9 cellular contexts compared by ENCODE assay signal in genomic region chr9:14314424-14314928, GRCh38. TPM values are rescaled to one million over a fixed set of nuclear protein-coding genes. Genes with fewer than 3 reads are reported as not detected.
DNase-seq lines count a peak whose midpoint lies in the region; ATAC-seq, FAIRE-seq and TF ChIP-seq lines count a peak whose summit lies in the region.
"Had no signal": no experiment of that assay in that cellular context is flagged by ENCODE, and none has a peak within 500 bp of the region (broad histone marks: within the 10 kb centered on the region; RNA-seq: fewer than 3 reads in every experiment).

No MANE protein-coding gene starts in this region.

- peak overlapping the region; percentile 46 for H3K4me3 ChIP-seq in IMR-90 (ENCODE audit: insufficient read depth, low read depth, low read length)
- peak overlapping the region; percentile 61 to 87 (median 85) for H3K4me3 ChIP-seq in endothelial cell of umbilical vein (replicated peaks in 1 of 3; ENCODE audit: insufficient read depth in 1 of 3, low read depth in 1 of 3, low read length in 3 of 3)
- H3K4me3 ChIP-seq in mesenchymal stem cell (ENCODE audit: insufficient read depth in 1 of 2, low read depth in 1 of 2, low read length in 2 of 2): peak overlapping the region; percentile 77 to 81
- peak overlapping the region; percentile 66 to 85 (median 76) for H3K4me3 ChIP-seq in thyroid gland (replicated peaks in 1 of 3)
- H3K4me3 ChIP-seq: BLaER1 had no signal

- H4K8ac ChIP-seq in IMR-90 (ENCODE audit: low read depth in 2 of 2, low read length in 2 of 2) (no peak overlapping the region), mesenchymal stem cell (ENCODE audit: low read length) (no peak overlapping the region)

- no peaks in the 10 kb centered on the region for H3K9me1 ChIP-seq in IMR-90 (ENCODE audit: insufficient read depth, low read length)
- no peaks in the 10 kb centered on the region for H3K9me1 ChIP-seq in endothelial cell of umbilical vein (replicated peaks; ENCODE audit: control insufficient read depth, extremely low read depth, insufficient read depth, low read length)

- H4K91ac ChIP-seq in IMR-90 (ENCODE audit: insufficient read depth, low read depth, low read length) (no peak overlapping the region), mesenchymal stem cell (ENCODE audit: low read length) (peak overlapping the region; percentile 61)

- H2BK5ac ChIP-seq in IMR-90 (ENCODE audit: low read depth, low read length, poor library complexity, severe bottlenecking): no peak overlapping the region
- peak overlapping the region; percentile 97 for H2BK5ac ChIP-seq in mesenchymal stem cell (ENCODE audit: low read depth, low read length, poor library complexity, severe bottlenecking)

- CTCF ChIA-PET in IMR-90 (lab: Yijun Ruan, JAX) (interaction anchor here (0.6 kb wide), 1 partner anchor 26 kb away, joined by 3 read pairs; no protein-coding TSS in a partner anchor), endothelial cell of umbilical vein (lab: Charles Lee) (interaction anchor here (0.6 to 1.1 kb wide), 5 partner anchors 33 to 963 kb away, joined by 3 to 6 read pairs (median 4); no protein-coding TSS in a partner anchor)

- intact Hi-C loops in IMR-90 (cut with micrococcal nuclease) (loop anchor here (10.0 kb wide), 1 partner anchor 380 kb away; no protein-coding TSS in a partner anchor), endothelial cell of umbilical vein (cut with micrococcal nuclease) (loop anchor here (1.0 to 10.0 kb wide), 9 partner anchors 8 to 1106 kb away; no protein-coding TSS in a partner anchor), thyroid gland (cut with DNase I) (loop anchor here (5.0 to 10.0 kb wide), 3 partner anchors 33 to 290 kb away; no protein-coding TSS in a partner anchor)

- peak; percentile 78 for DNase-seq in NCI-H1092 (lab: John Stamatoyannopoulos, UW)
- no peak for DNase-seq in NCI-H1092 treated with DMSO at 0.1 percent for 48 hours (lab: John Stamatoyannopoulos, UW)
- DNase-seq in IMR-90: peak; percentile 66
- peak; percentile 65 for DNase-seq in SW480 (ENCODE audit: low spot score)
- peak; percentile 87 for DNase-seq in endothelial cell of umbilical vein (ENCODE audit: low read depth, low spot score)
- peak; percentile 64 for DNase-seq in mesenchymal stem cell
- DNase-seq in thyroid gland: peak; percentile 86 to 90

- H3K18ac ChIP-seq in IMR-90 (ENCODE audit: low read depth, low read length): no peak overlapping the region
- H3K18ac ChIP-seq in mesenchymal stem cell (ENCODE audit: low read depth in 1 of 2, low read length in 2 of 2): peak overlapping the region in 1 of 2 experiments; percentile 79

- peaks cover 65% of the 10 kb centered on the region for H3K79me2 ChIP-seq in endothelial cell of umbilical vein (ENCODE audit: control insufficient read depth, insufficient read depth, low read length)

- H3K14ac ChIP-seq in IMR-90 (replicated peaks; ENCODE audit: low read depth, low read length) (no peak overlapping the region), mesenchymal stem cell (ENCODE audit: low read length in 2 of 2) (no peak overlapping the region)

- ATAC-seq in IMR-90 (ENCODE audit: low read depth): peak; percentile 13
- no peak for ATAC-seq in GM18858 (IDR thresholded peaks at IDR 0.05; ENCODE audit: unreplicated experiment)

- H3K9ac ChIP-seq in IMR-90 (ENCODE audit: low read depth, low read length): no peak overlapping the region
- peak overlapping the region; percentile 97 for H3K9ac ChIP-seq in endothelial cell of umbilical vein (replicated peaks; ENCODE audit: extremely low read depth, insufficient read depth, low read length)
- peak overlapping the region; percentile 93 for H3K9ac ChIP-seq in mesenchymal stem cell (ENCODE audit: low read length)
- H3K9ac ChIP-seq: BLaER1 had no signal

- H3K4me2 ChIP-seq in IMR-90 (ENCODE audit: low read depth, low read length) (peak overlapping the region; percentile 50; the same call in 1 of the 2 replicates), endothelial cell of umbilical vein (ENCODE audit: insufficient read depth, low read length) (peak overlapping the region; percentile 93), mesenchymal stem cell (ENCODE audit: low read length, poor library complexity, severe bottlenecking) (peak overlapping the region; percentile 91)
- H3K4me2 ChIP-seq: BLaER1 had no signal

- H4K20me1 ChIP-seq in IMR-90 (ENCODE audit: insufficient read depth, low read length): no peaks in the 10 kb centered on the region
- H4K20me1 ChIP-seq in endothelial cell of umbilical vein (replicated peaks; ENCODE audit: control insufficient read depth, extremely low read depth, insufficient read depth, low read length): peaks cover 6% of the 10 kb centered on the region
- H4K20me1 ChIP-seq: BLaER1 had no signal

- H2AK9ac ChIP-seq in IMR-90 (replicated peaks; ENCODE audit: low read depth, low read length, poor library complexity): no peak overlapping the region

- POLR2A ChIA-PET in IMR-90 (lab: Charles Lee; ENCODE audit: unreplicated experiment) (no interaction called here), endothelial cell of umbilical vein (lab: Charles Lee) (interaction anchor here (0.6 to 1.4 kb wide), 8 partner anchors 12 to 113 kb away, joined by 3 to 12 read pairs (median 4); no protein-coding TSS in a partner anchor)

- no peak for TF ChIP-seq RAD21 in IMR-90 (IDR thresholded peaks at IDR 0.05; ENCODE audit: low read length)

- WGBS in IMR-90 (ENCODE audit: extremely low coverage in 2 of 2, insufficient read length in 1 of 2), 2 experiments: no CpG with 5 or more reads among the region's 21 CpGs
- 0% methylated on average over 21 of the region's 21 CpGs for WGBS in mesenchymal stem cell
- WGBS in thyroid gland, 2 donors: 1% methylated on average over 21 of the region's 21 CpGs

- no peak overlapping the region for H2BK20ac ChIP-seq in IMR-90 (ENCODE audit: low read depth, low read length)

- H3K27ac ChIP-seq in IMR-90 (ENCODE audit: insufficient read depth, low read length) (no peak overlapping the region), endothelial cell of umbilical vein (ENCODE audit: insufficient read depth, low read depth, low read length) (peak overlapping the region; percentile 96), mesenchymal stem cell (ENCODE audit: low read length, poor library complexity, severe bottlenecking) (peak overlapping the region; percentile 99), thyroid gland (peak overlapping the region; percentile 98 to 100 (median 98))
- H3K27ac ChIP-seq: BLaER1 had no signal

- H3K23ac ChIP-seq in IMR-90 (ENCODE audit: low read depth, low read length) (no peak overlapping the region), mesenchymal stem cell (ENCODE audit: low read length in 2 of 2) (no peak overlapping the region)

- TF ChIP-seq CTCF in IMR-90 (conservative IDR thresholded peaks at IDR 0.05; ENCODE audit: low read depth, low read length): no peak
- no peak for TF ChIP-seq CTCF in endothelial cell of umbilical vein (IDR thresholded peaks at IDR 0.05; ENCODE audit: extremely low read depth in 1 of 2, insufficient read depth in 1 of 2, low read depth in 1 of 2, low read length in 2 of 2)
- TF ChIP-seq CTCF in thyroid gland (IDR thresholded peaks at IDR 0.05): no peak

- H2AK5ac ChIP-seq in IMR-90 (ENCODE audit: low read depth, low read length) (no peak overlapping the region), mesenchymal stem cell (ENCODE audit: low read length, severe bottlenecking) (no peak overlapping the region)

- H3K36me3 ChIP-seq in IMR-90 (ENCODE audit: control insufficient read depth, insufficient read depth, low read length): no peaks in the 10 kb centered on the region
- H3K36me3 ChIP-seq in endothelial cell of umbilical vein (ENCODE audit: control insufficient read depth in 2 of 2, extremely low read depth in 1 of 2, insufficient read depth in 2 of 2, low read length in 2 of 2): no peaks in the 10 kb centered on the region
- no peaks in the 10 kb centered on the region for H3K36me3 ChIP-seq in mesenchymal stem cell (ENCODE audit: control insufficient read depth in 1 of 2, insufficient read depth in 2 of 2, low read depth in 1 of 2, low read length in 2 of 2)
- no peaks in the 10 kb centered on the region for H3K36me3 ChIP-seq in thyroid gland
- H3K36me3 ChIP-seq: BLaER1 had no signal

- H2BK120ac ChIP-seq in IMR-90 (ENCODE audit: low read depth, low read length): no peak overlapping the region
- peak overlapping the region; percentile 79 for H2BK120ac ChIP-seq in mesenchymal stem cell (ENCODE audit: low read depth, low read length)

- in situ Hi-C loops in IMR-90 (cut with MboI; ENCODE audit: low sequenced_read_pairs): no loop called here

- no peak overlapping the region for H2BK12ac ChIP-seq in mesenchymal stem cell (ENCODE audit: low read length in 2 of 2)

- no peak for TF ChIP-seq POLR2A in IMR-90 (IDR thresholded peaks at IDR 0.05; ENCODE audit: low read depth, low read length)
- TF ChIP-seq POLR2A in endothelial cell of umbilical vein (IDR thresholded peaks at IDR 0.05; ENCODE audit: low read depth, low read length): peak; percentile 80
- peak; percentile 44 to 82 for TF ChIP-seq POLR2A in thyroid gland (IDR thresholded peaks at IDR 0.05)

- H3K56ac ChIP-seq in IMR-90 (ENCODE audit: extremely low read depth, insufficient read depth, low read length): no peak overlapping the region

- H3K4me1 ChIP-seq in IMR-90 (ENCODE audit: control insufficient read depth, insufficient read depth, low read length): no peaks in the 10 kb centered on the region; the same call in 1 of the 2 replicates
- H3K4me1 ChIP-seq in endothelial cell of umbilical vein (ENCODE audit: control insufficient read depth, extremely low read depth, insufficient read depth, low read length): peaks cover 55% of the 10 kb centered on the region
- peaks cover 2% of the 10 kb centered on the region for H3K4me1 ChIP-seq in mesenchymal stem cell (ENCODE audit: control insufficient read depth, insufficient read depth, low read depth, low read length)
- H3K4me1 ChIP-seq in thyroid gland: peaks cover 16 to 31% of the 10 kb centered on the region in 2 donors

- no peak overlapping the region for H4K5ac ChIP-seq in IMR-90 (ENCODE audit: low read depth, low read length)

- no peak overlapping the region for H3K4ac ChIP-seq in IMR-90 (ENCODE audit: low read depth, low read length)
- H3K4ac ChIP-seq in mesenchymal stem cell (ENCODE audit: low read depth in 1 of 2, low read length in 2 of 2): peak overlapping the region in 1 of 2 experiments; percentile 51

- dilution Hi-C loops in IMR-90 (cut with HindIII; ENCODE audit: low sequenced_read_pairs, unreplicated experiment) (no loop called here), endothelial cell of umbilical vein (cut with MboI; ENCODE audit: extremely low pct_ligation_motif_present, low sequenced_read_pairs) (no loop called here)

- BruUV-seq in IMR-90 (replicated peaks; lab: Mats Ljungman, UMichigan) (no TSS peak), endothelial cell of umbilical vein (replicated peaks; lab: Mats Ljungman, UMichigan) (no TSS peak)

- H2AFZ ChIP-seq in IMR-90 (replicated peaks; ENCODE audit: low read length, poor library complexity) (peak overlapping the region; percentile 70), endothelial cell of umbilical vein (ENCODE audit: low read depth, low read length) (no peak overlapping the region), mesenchymal stem cell (ENCODE audit: low read depth, low read length) (peak overlapping the region; percentile 85)

- H3K27me3 ChIP-seq in IMR-90 (ENCODE audit: control insufficient read depth, insufficient read depth, low read length): peaks cover 61% of the 10 kb centered on the region
- no peaks in the 10 kb centered on the region for H3K27me3 ChIP-seq in endothelial cell of umbilical vein (ENCODE audit: control insufficient read depth in 2 of 2, insufficient read depth in 2 of 2, low read length in 2 of 2)
- H3K27me3 ChIP-seq in mesenchymal stem cell (ENCODE audit: control insufficient read depth in 1 of 2, insufficient read depth in 1 of 2, low read length in 2 of 2): no peaks in the 10 kb centered on the region
- H3K27me3 ChIP-seq in thyroid gland: no peaks in the 10 kb centered on the region
- H3K27me3 ChIP-seq: BLaER1 had no signal

- H2BK15ac ChIP-seq in IMR-90 (ENCODE audit: low read depth, low read length) (no peak overlapping the region), mesenchymal stem cell (ENCODE audit: low read depth, poor library complexity, severe bottlenecking) (peak overlapping the region; percentile 83)

- H3K79me1 ChIP-seq in IMR-90 (ENCODE audit: low read depth in 1 of 2, low read length in 2 of 2) (no peaks in the 10 kb centered on the region), mesenchymal stem cell (replicated peaks; ENCODE audit: low read length, poor library complexity, severe bottlenecking) (no peaks in the 10 kb centered on the region)

- peak; percentile 69 for FAIRE-seq in endothelial cell of umbilical vein (lab: Jason Lieb, UNC)

- H3K9me3 ChIP-seq in IMR-90 (ENCODE audit: control insufficient read depth, insufficient read depth, low read length) (no peaks in the 10 kb centered on the region), endothelial cell of umbilical vein (replicated peaks; ENCODE audit: control insufficient read depth, insufficient read depth, low read length) (no peaks in the 10 kb centered on the region), mesenchymal stem cell (ENCODE audit: control insufficient read depth, low read length) (no peaks in the 10 kb centered on the region), thyroid gland (no peaks in the 10 kb centered on the region)

RNA-seq across cellular contexts. Expression of gene NFIB, which starts 0.5 kb away (rescaled TPM):
- total RNA-seq in IMR-90 (2012; rRNA removed): 2.0 and 2.2 TPM in 2 replicates
- 1.2 and 1.4 TPM in 2 replicates for polyA plus RNA-seq in IMR-90 (2012; rRNA removed)
- 0.55 and 0.99 TPM in 2 replicates for polyA plus RNA-seq in IMR-90 (2012; cell fraction: cytosol; rRNA removed)
- polyA plus RNA-seq in IMR-90 (2012; cell fraction: nucleus; rRNA removed; ENCODE audit: low replicate concordance): 0.38 and 2.1 TPM in 2 replicates
- 160 and 174 TPM in 2 replicates for total RNA-seq in endothelial cell of umbilical vein
- 23.4 and 26.4 TPM in 2 replicates for polyA plus RNA-seq in endothelial cell of umbilical vein
- polyA plus RNA-seq in endothelial cell of umbilical vein (2011; cell fraction: cytosol; rRNA removed): 37.4 and 43.7 TPM in 2 replicates
- polyA plus RNA-seq in endothelial cell of umbilical vein (2011; cell fraction: nucleus; rRNA removed): 154 and 187 TPM in 2 replicates
- 57.7 and 61.6 TPM in 2 replicates for polyA plus RNA-seq in endothelial cell of umbilical vein (2012)
- polyA minus RNA-seq in endothelial cell of umbilical vein: 232 and 242 TPM in 2 replicates
- 21.1 TPM for polyA minus RNA-seq in endothelial cell of umbilical vein (2011; cell fraction: cytosol; rRNA and poly(A)+ RNA removed)
- polyA minus RNA-seq in endothelial cell of umbilical vein (2011; cell fraction: nucleus; rRNA and poly(A)+ RNA removed): 402 and 529 TPM in 2 replicates
- polyA plus RNA-seq in mesenchymal stem cell (2013, experiment 1 of 2): 1.2 TPM
- 0.78 TPM for polyA plus RNA-seq in mesenchymal stem cell (2013, experiment 2 of 2)
- total RNA-seq in thyroid gland: 100 to 1,000 TPM in 3 of 4 donors, 10 to 100 TPM in 1; 57.9 to 144 (median 125) TPM

Comparison
In these comparisons a context has a peak if more than half of its experiments do, and no peak if none do; other contexts are left out.
1. RNA of gene NFIB, which starts 0.5 kb away (total RNA-seq): 160 to 174 TPM in endothelial cell of umbilical vein and 57.9 to 144 TPM in thyroid gland; 2.0 to 2.2 TPM in IMR-90; every median in the first group is over 10 times any median in the second.
2. Peak in every context shown above with its lines, with median percentiles within 50 percentile points of each other: H3K4me2 ChIP-seq and H3K4me3 ChIP-seq.